25 cellular contexts compared by ENCODE assay signal in the genomic region with DNA sequence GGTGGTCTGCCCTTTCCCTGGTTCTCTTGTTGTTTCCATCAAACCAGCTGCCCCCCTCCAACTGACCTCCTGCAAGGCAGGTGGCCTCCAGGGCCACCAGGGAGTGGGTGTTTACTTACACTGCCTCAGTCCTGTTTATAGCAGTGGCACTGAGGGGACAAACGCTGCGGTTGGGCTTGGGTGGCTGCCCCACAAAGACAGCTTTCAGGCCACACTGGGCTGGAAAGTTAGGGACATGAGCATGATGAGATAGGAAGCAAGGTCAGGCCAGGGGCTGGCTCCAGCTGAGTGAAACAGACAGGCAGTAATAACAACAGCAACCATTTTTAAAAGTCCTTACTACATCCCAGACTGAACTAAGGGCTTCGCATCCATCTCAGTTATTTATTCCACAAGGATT.
"Had no signal": no experiment of that assay in that cellular context is flagged by ENCODE, and none has a peak within 500 bp of the region (broad histone marks: within the 10 kb centered on the region; RNA-seq: fewer than 3 reads in every experiment).

No MANE protein-coding gene starts in this region.

- H3K36me3 ChIP-seq: right atrium auricular region, sigmoid colon, upper lobe of left lung had no signal

- H3K4me1 Mint-ChIP-seq: stimulated activated memory B cell treated with anti-CD40 and anti-IgM and Interleukin-4, amounts not matched to agents 10 μg/mL and 1 μg/mL and 100 μg/mL, for 72 hours had no signal

- H3K4me3 Mint-ChIP-seq: memory B cell; naive B cell; natural killer cell treated with Interleukin-12 subunit alpha and Interleukin-12 subunit beta and Interleukin-15 and Interleukin-18, amount 100 ng/mL, for 72 hours; neural crest cell; stimulated activated memory B cell treated with anti-CD40 and anti-IgM and Interleukin-4, amounts not matched to agents 10 μg/mL and 1 μg/mL and 100 μg/mL, for 72 hours; stimulated activated naive CD8-positive, alpha-beta T cell treated with anti-CD3 and anti-CD28 coated beads, Interleukin-15, Interleukin-2, amounts not matched to agents 100 ng/mL and 50 ng/mL, for 24 hours had no signal

- H3K4me3 ChIP-seq: dorsolateral prefrontal cortex, gastrocnemius medialis, lung, right atrium auricular region, sigmoid colon, thoracic aorta, tibial nerve, upper lobe of left lung had no signal

- H3K27ac ChIP-seq: dorsolateral prefrontal cortex, epithelial cell of prostate, gastrocnemius medialis, parathyroid adenoma, right atrium auricular region, sigmoid colon, thoracic aorta, tibial nerve, upper lobe of left lung had no signal

- DNase-seq: dorsolateral prefrontal cortex; effector CD4-positive, alpha-beta T cell; foreskin fibroblast; gastrocnemius medialis; head of caudate nucleus; hippocampal formation; kidney glomerular epithelial cell; left colon; naive B cell; sigmoid colon; stimulated activated CD4-positive, alpha-beta T cell treated with anti-CD3 and anti-CD28 coated beads, Interleukin-2, amount 100 ng/mL, for 24 hours; stimulated activated CD4-positive, alpha-beta T cell treated with anti-CD3 and anti-CD28 coated beads, Interleukin-4, amount 100 ng/mL, for 4 hours; upper lobe of left lung had no signal

- H3K27me3 Mint-ChIP-seq: memory B cell; naive B cell; natural killer cell treated with Interleukin-12 subunit alpha and Interleukin-12 subunit beta and Interleukin-15 and Interleukin-18, amount 100 ng/mL, for 72 hours; progenitor cell of endocrine pancreas; stimulated activated memory B cell treated with anti-CD40 and anti-IgM and Interleukin-4, amounts not matched to agents 10 μg/mL and 1 μg/mL and 100 μg/mL, for 72 hours; stimulated activated naive CD8-positive, alpha-beta T cell treated with anti-CD3 and anti-CD28 coated beads, Interleukin-15, Interleukin-2, amounts not matched to agents 100 ng/mL and 50 ng/mL, for 24 hours had no signal

- H3K27me3 ChIP-seq: dorsolateral prefrontal cortex, gastrocnemius medialis, right atrium auricular region, sigmoid colon, tibial nerve, upper lobe of left lung had no signal

- H3K27ac Mint-ChIP-seq: memory B cell; natural killer cell treated with Interleukin-12 subunit alpha and Interleukin-12 subunit beta and Interleukin-15 and Interleukin-18, amount 100 ng/mL, for 72 hours; progenitor cell of endocrine pancreas; stimulated activated memory B cell treated with anti-CD40 and anti-IgM and Interleukin-4, amounts not matched to agents 10 μg/mL and 1 μg/mL and 100 μg/mL, for 72 hours; stimulated activated naive CD8-positive, alpha-beta T cell treated with anti-CD3 and anti-CD28 coated beads, Interleukin-15, Interleukin-2, amounts not matched to agents 100 ng/mL and 50 ng/mL, for 24 hours had no signal

- H3K4me1 ChIP-seq: gastrocnemius medialis, parathyroid adenoma, sigmoid colon, upper lobe of left lung had no signal
